In genomic region chr18:57543560-57543959, GRCh38 we compare ENCODE assay signal across 18 cellular contexts. TPM values are rescaled to one million over a fixed set of nuclear protein-coding genes. Genes with fewer than 3 reads are reported as not detected.
DNase-seq lines count a peak whose midpoint lies in the region; TF ChIP-seq lines count a peak whose summit lies in the region.
"Had no signal": no experiment of that assay in that cellular context is flagged by ENCODE, and none has a peak within 500 bp of the region (broad histone marks: within the 10 kb centered on the region; RNA-seq: fewer than 3 reads in every experiment).

No MANE protein-coding gene starts in this region.

- no peaks in the 10 kb centered on the region for H3K36me3 Mint-ChIP-seq in HFFc6 (ENCODE audit: low read depth)

- H3K27ac ChIP-seq in hepatocyte (peak overlapping the region; percentile 82), esophagus muscularis mucosa (replicated peaks in 1 of 4) (no peak overlapping the region)
- H3K27ac ChIP-seq: 22Rv1, C4-2B had no signal

- H3K9me3 Mint-ChIP-seq in HFFc6, result no peaks in the 10 kb centered on the region

- H3K4me3 ChIP-seq in hepatocyte (no peak overlapping the region), esophagus muscularis mucosa (no peak overlapping the region)

- no peaks in the 10 kb centered on the region for H3K36me3 ChIP-seq in hepatocyte (replicated peaks; ENCODE audit: insufficient read depth, low read depth)
- peaks cover 0 to 2% (median 0%) of the 10 kb centered on the region in 4 donors for H3K36me3 ChIP-seq in esophagus muscularis mucosa

- TF ChIP-seq POLR2A in esophagus muscularis mucosa (IDR thresholded peaks at IDR 0.05; ENCODE audit: low read depth), result no peak

- no peaks in the 10 kb centered on the region for H3K79me2 ChIP-seq in hepatocyte

- no peak overlapping the region for H2AFZ ChIP-seq in hepatocyte

- H4K20me1 ChIP-seq in hepatocyte (ENCODE audit: insufficient read depth, poor library complexity, severe bottlenecking), result no peaks in the 10 kb centered on the region

- H3K4me1 Mint-ChIP-seq in HFFc6 (ENCODE audit: low read depth), result peaks cover 40% of the 10 kb centered on the region

- H3K9me3 ChIP-seq in hepatocyte (ENCODE audit: low read depth) (no peaks in the 10 kb centered on the region), esophagus muscularis mucosa (no peaks in the 10 kb centered on the region)

- no peak overlapping the region for H3K4me3 Mint-ChIP-seq in HFFc6

- H3K27me3 Mint-ChIP-seq in HFFc6 (ENCODE audit: insufficient read depth), result no peaks in the 10 kb centered on the region; the same call in 1 of the 2 replicates

- H3K27me3 ChIP-seq in hepatocyte (no peaks in the 10 kb centered on the region), esophagus muscularis mucosa (peaks cover 0 to 3% (median 0%) of the 10 kb centered on the region in 4 donors)

- TF ChIP-seq EP300 in esophagus muscularis mucosa (IDR thresholded peaks at IDR 0.05), result no peak

- peaks cover 5% of the 10 kb centered on the region for H3K4me1 ChIP-seq in hepatocyte (ENCODE audit: insufficient read depth)
- H3K4me1 ChIP-seq in esophagus muscularis mucosa, result no peaks in the 10 kb centered on the region

- peak; percentile 56 for DNase-seq in DMS 273 (lab: John Stamatoyannopoulos, UW; ENCODE audit: unreplicated experiment)
- DNase-seq in DMS 273 treated with DMSO at 0.1 percent for 48 hours (lab: John Stamatoyannopoulos, UW), result no peak
- no peak for DNase-seq in HFFc6
- peak; percentile 34 for DNase-seq in NCI-H524 treated with DMSO at 0.1 percent for 48 hours (lab: John Stamatoyannopoulos, UW)
- DNase-seq in hepatocyte (ENCODE audit: low spot score), result no peak
- DNase-seq in NK-92 (lab: John Stamatoyannopoulos, UW; ENCODE audit: unreplicated experiment), result no peak
- DNase-seq in esophagus muscularis mucosa (ENCODE audit: extremely low spot score), result no peak
- no peak for DNase-seq in NCI-H128 (lab: John Stamatoyannopoulos, UW; ENCODE audit: unreplicated experiment)
- DNase-seq: AML-193, GOT3, NCI-H1436 treated with DMSO at 0.1 percent for 48 hours, NCI-H446 treated with DMSO at 0.1 percent for 48 hours, NCI-H774, PC-3, RPMI8226, T-helper 1 cell had no signal

- 79% methylated on average over 8 of the region's 8 CpGs for WGBS in hepatocyte (ENCODE audit: low lambda C conversion rate, missing lambda C conversion rate)
- 77% methylated on average over 8 of the region's 8 CpGs for WGBS in esophagus muscularis mucosa

- TF ChIP-seq CTCF in HFFc6 (IDR thresholded peaks at IDR 0.05) (no peak), hepatocyte (IDR thresholded peaks at IDR 0.05; ENCODE audit: poor library complexity) (no peak), esophagus muscularis mucosa (IDR thresholded peaks at IDR 0.05) (no peak)

- intact Hi-C loops in esophagus muscularis mucosa (cut with DNase I), result no loop called here

- peak overlapping the region; percentile 98; the same call in 1 of the 2 replicates for H3K27ac Mint-ChIP-seq in HFFc6

- H3K4me2 ChIP-seq in hepatocyte, result peak overlapping the region; percentile 63

- no peaks in the 10 kb centered on the region for H3K9me2 ChIP-seq in hepatocyte (replicated peaks; ENCODE audit: insufficient read depth)

RNA-seq across cellular contexts. Expression of gene FECH, which starts 42.9 kb away (rescaled TPM):
- total RNA-seq in HFFc6 (2021; fragmentation: NEBNext Ultra II Directional; extraction: Animal tissue kit (Norgen Biotek cat#: 25700)), result 10 to 100 TPM; 28.7 to 38.3 (median 33.9) TPM
- 19.3 and 28.1 TPM in 2 replicates for total RNA-seq in hepatocyte
- 14.5 and 17.4 TPM in 2 replicates for polyA plus RNA-seq in hepatocyte
- 10 to 100 TPM; 24.1 to 37.2 (median 29.2) TPM for total RNA-seq in esophagus muscularis mucosa

Comparison
In these comparisons a context has a peak if more than half of its experiments do, and no peak if none do; other contexts are left out.
1. DNase-seq: peak in DMS 273 (single experiment) and NCI-H524 treated with DMSO at 0.1 percent for 48 hours (single experiment); none in DMS 273 treated with DMSO at 0.1 percent for 48 hours (single experiment), HFFc6 (single experiment), hepatocyte (single experiment), NK-92 (single experiment), esophagus muscularis mucosa (single experiment) and NCI-H128 (single experiment).